In genomic region chr5:123503299-123503698, GRCh38 we compare ENCODE assay signal across 1 cellular context.
TF ChIP-seq lines count a peak whose summit lies in the region.

No MANE protein-coding gene starts in this region.

TF ChIP-seq in SK-N-SH treated with all-trans-retinoic acid at 6 μM for 48 hours, 23 proteins besides CTCF, POLR2A, EP300 and RAD21 (continued from another document):
- no peak for TF ChIP-seq TSHZ2 (CRISPR knock-in tag; IDR thresholded peaks at IDR 0.05)
